17 cellular contexts compared by ENCODE assay signal in the genomic region with DNA sequence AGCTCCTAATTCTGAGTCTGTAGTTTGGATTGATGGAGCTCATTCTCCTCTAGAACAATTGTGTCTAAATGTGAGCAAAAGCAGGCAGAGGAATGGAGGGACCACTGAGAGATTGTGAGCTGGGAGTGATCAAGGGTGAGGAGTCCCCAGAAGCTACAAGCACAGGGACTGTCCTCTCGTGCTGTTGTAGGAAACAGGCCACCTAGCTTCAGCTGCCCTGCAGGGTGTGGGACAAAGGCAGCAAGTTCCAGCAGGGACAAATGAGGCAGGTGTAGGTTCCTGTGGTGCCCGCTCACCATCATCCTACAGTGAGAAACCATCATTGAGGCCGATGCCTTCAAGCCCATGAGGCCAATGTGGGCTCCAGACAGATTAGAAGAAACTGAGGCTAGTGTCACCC.
DNase-seq lines count a peak whose midpoint lies in the region; ATAC-seq lines count a peak whose summit lies in the region.
"Had no signal": no experiment of that assay in that cellular context is flagged by ENCODE, and none has a peak within 500 bp of the region (broad histone marks: within the 10 kb centered on the region; RNA-seq: fewer than 3 reads in every experiment).

No MANE protein-coding gene starts in this region.

- peaks cover 48% of the 10 kb centered on the region for H3K4me1 Mint-ChIP-seq in T-helper 2 cell treated with Interferon-gamma antibody and Interleukin-4, amounts not matched to agents 5 μg/mL and 100 μg/mL, for 36 hours (ENCODE audit: low read depth)
- H3K4me1 Mint-ChIP-seq in activated naive CD4-positive, alpha-beta T cell treated with anti-CD3 and anti-CD28 coated beads, Interleukin-2, amount 50 U/mL, for 24 hours: peaks cover 46% of the 10 kb centered on the region
- H3K4me1 Mint-ChIP-seq in T-cell: peaks cover 38 to 43% (median 41%) of the 10 kb centered on the region in 3 donors
- H3K4me1 Mint-ChIP-seq in naive thymus-derived CD4-positive, alpha-beta T cell: peaks cover 20 to 55% (median 43%) of the 10 kb centered on the region in 7 donors

- peak overlapping the region; percentile 16 for H3K27ac ChIP-seq in naive thymus-derived CD4-positive, alpha-beta T cell (ENCODE audit: low read depth, low read length)
- H3K27ac ChIP-seq: BLaER1 treated with 17β-estradiol and CSF1 and Interleukin-3, amounts not matched to agents 10 nM and 100 nM had no signal

- peaks cover 12% of the 10 kb centered on the region for H3K27me3 Mint-ChIP-seq in T-helper 2 cell treated with Interferon-gamma antibody and Interleukin-4, amounts not matched to agents 5 μg/mL and 100 μg/mL, for 36 hours (ENCODE audit: low read depth)
- H3K27me3 Mint-ChIP-seq in activated naive CD4-positive, alpha-beta T cell treated with anti-CD3 and anti-CD28 coated beads, Interleukin-2, amount 50 U/mL, for 24 hours: no peaks in the 10 kb centered on the region
- no peaks in the 10 kb centered on the region for H3K27me3 Mint-ChIP-seq in T-cell
- peaks cover 0 to 2% (median 0%) of the 10 kb centered on the region in 5 donors for H3K27me3 Mint-ChIP-seq in naive thymus-derived CD4-positive, alpha-beta T cell

- H3K9me3 ChIP-seq in naive thymus-derived CD4-positive, alpha-beta T cell (ENCODE audit: control insufficient read depth in 2 of 3, low read length in 3 of 3): no peaks in the 10 kb centered on the region

- peaks cover 0 to 17% of the 10 kb centered on the region in 2 donors for H3K4me1 ChIP-seq in naive thymus-derived CD4-positive, alpha-beta T cell (ENCODE audit: control insufficient read depth in 2 of 2, insufficient read depth in 2 of 2, low read length in 2 of 2)
- H3K4me1 ChIP-seq: BLaER1 treated with 17β-estradiol and CSF1 and Interleukin-3, amounts not matched to agents 10 nM and 100 nM had no signal

- no peaks in the 10 kb centered on the region for H3K27me3 ChIP-seq in naive thymus-derived CD4-positive, alpha-beta T cell (ENCODE audit: control insufficient read depth in 2 of 2, insufficient read depth in 2 of 2, low read length in 2 of 2)
- H3K27me3 ChIP-seq: BLaER1 treated with 17β-estradiol and CSF1 and Interleukin-3, amounts not matched to agents 10 nM and 100 nM had no signal

- POLR2A ChIA-PET in T-cell (lab: Charles Lee): no interaction called here
- POLR2A ChIA-PET in naive thymus-derived CD4-positive, alpha-beta T cell (lab: Charles Lee): interaction anchor here (1.2 to 1.8 kb wide), 3 partner anchors 10 to 420 kb away, joined by 4 to 6 read pairs (median 5); a partner anchor contains a TSS

- ATAC-seq in T-cell (replicated peaks in 1 of 4): no peak
- ATAC-seq in naive thymus-derived CD4-positive, alpha-beta T cell: no peak

- H3K9me3 Mint-ChIP-seq in T-helper 2 cell treated with Interferon-gamma antibody and Interleukin-4, amounts not matched to agents 5 μg/mL and 100 μg/mL, for 36 hours: peaks cover 13% of the 10 kb centered on the region
- H3K9me3 Mint-ChIP-seq in activated naive CD4-positive, alpha-beta T cell treated with anti-CD3 and anti-CD28 coated beads, Interleukin-2, amount 50 U/mL, for 24 hours: peaks cover under 1% of the 10 kb centered on the region
- H3K9me3 Mint-ChIP-seq in T-cell: peaks cover 0 to 9% (median 0%) of the 10 kb centered on the region in 3 donors
- peaks cover 0 to 14% (median 0%) of the 10 kb centered on the region in 11 donors for H3K9me3 Mint-ChIP-seq in naive thymus-derived CD4-positive, alpha-beta T cell

- H3K27ac Mint-ChIP-seq in T-helper 2 cell treated with Interferon-gamma antibody and Interleukin-4, amounts not matched to agents 5 μg/mL and 100 μg/mL, for 36 hours: peak overlapping the region; percentile 64
- H3K27ac Mint-ChIP-seq in activated naive CD4-positive, alpha-beta T cell treated with anti-CD3 and anti-CD28 coated beads, Interleukin-2, amount 50 U/mL, for 24 hours: peak overlapping the region; percentile 73
- peak overlapping the region; percentile 76 to 79 for H3K27ac Mint-ChIP-seq in T-cell
- peak overlapping the region; percentile 58 to 91 (median 74) for H3K27ac Mint-ChIP-seq in naive thymus-derived CD4-positive, alpha-beta T cell

- H3K4me3 Mint-ChIP-seq in T-helper 2 cell treated with Interferon-gamma antibody and Interleukin-4, amounts not matched to agents 5 μg/mL and 100 μg/mL, for 36 hours: peak overlapping the region; percentile 51
- peak overlapping the region; percentile 52 for H3K4me3 Mint-ChIP-seq in activated naive CD4-positive, alpha-beta T cell treated with anti-CD3 and anti-CD28 coated beads, Interleukin-2, amount 50 U/mL, for 24 hours
- peak overlapping the region in 1 of 3 donors; percentile 24 for H3K4me3 Mint-ChIP-seq in T-cell
- peak overlapping the region in 9 of 10 donors; percentile 50 to 75 (median 56) for H3K4me3 Mint-ChIP-seq in naive thymus-derived CD4-positive, alpha-beta T cell

- no peak overlapping the region for H3K4me3 ChIP-seq in naive thymus-derived CD4-positive, alpha-beta T cell (ENCODE audit: low read length)
- H3K4me3 ChIP-seq: BLaER1 treated with 17β-estradiol and CSF1 and Interleukin-3, amounts not matched to agents 10 nM and 100 nM had no signal

- peaks cover 24% of the 10 kb centered on the region for H3K36me3 Mint-ChIP-seq in T-helper 2 cell treated with Interferon-gamma antibody and Interleukin-4, amounts not matched to agents 5 μg/mL and 100 μg/mL, for 36 hours (ENCODE audit: low read depth)
- H3K36me3 Mint-ChIP-seq in activated naive CD4-positive, alpha-beta T cell treated with anti-CD3 and anti-CD28 coated beads, Interleukin-2, amount 50 U/mL, for 24 hours: no peaks in the 10 kb centered on the region
- H3K36me3 Mint-ChIP-seq in T-cell: no peaks in the 10 kb centered on the region
- peaks cover 0 to 31% (median 0%) of the 10 kb centered on the region in 5 donors for H3K36me3 Mint-ChIP-seq in naive thymus-derived CD4-positive, alpha-beta T cell

- CTCF ChIA-PET in T-cell (lab: Charles Lee): no interaction called here
- CTCF ChIA-PET in naive thymus-derived CD4-positive, alpha-beta T cell (lab: Charles Lee): no interaction called here

- DNase-seq in T-helper 2 cell treated with Interferon-gamma antibody and Interleukin-4, amounts not matched to agents 5 μg/mL and 100 μg/mL, for 36 hours (ENCODE audit: low spot score): no peak
- no peak for DNase-seq in T-helper 2 cell
- no peak for DNase-seq in activated naive CD4-positive, alpha-beta T cell treated with anti-CD3 and anti-CD28 coated beads, Interleukin-2, amount 50 U/mL, for 16 hours
- DNase-seq in T-cell: no peak
- DNase-seq in naive thymus-derived CD4-positive, alpha-beta T cell: no peak
- DNase-seq in dermis blood vessel endothelial cell: no peak
- no peak for DNase-seq in G401 (ENCODE audit: low spot score)
- DNase-seq: 8988T, GF-D8, IMR-90, Karpas-422, NCI-H1694, NCI-H2081 treated with DMSO at 0.1 percent for 48 hours, NCI-H446, NCI-H526 had no signal

- in situ Hi-C loops in G401 (cut with HindIII; ENCODE audit: low sequenced_read_pairs): no loop called here

- intact Hi-C loops in naive thymus-derived CD4-positive, alpha-beta T cell (cut with micrococcal nuclease): loop anchor here in 1 of 2 donors (10.0 kb wide), 1 partner anchor 559 kb away; no protein-coding TSS in a partner anchor

- no peaks in the 10 kb centered on the region for H3K36me3 ChIP-seq in naive thymus-derived CD4-positive, alpha-beta T cell (ENCODE audit: control insufficient read depth in 2 of 3, insufficient read depth in 3 of 3, low read length in 3 of 3)
- H3K36me3 ChIP-seq: BLaER1 treated with 17β-estradiol and CSF1 and Interleukin-3, amounts not matched to agents 10 nM and 100 nM had no signal
